In the genomic region with DNA sequence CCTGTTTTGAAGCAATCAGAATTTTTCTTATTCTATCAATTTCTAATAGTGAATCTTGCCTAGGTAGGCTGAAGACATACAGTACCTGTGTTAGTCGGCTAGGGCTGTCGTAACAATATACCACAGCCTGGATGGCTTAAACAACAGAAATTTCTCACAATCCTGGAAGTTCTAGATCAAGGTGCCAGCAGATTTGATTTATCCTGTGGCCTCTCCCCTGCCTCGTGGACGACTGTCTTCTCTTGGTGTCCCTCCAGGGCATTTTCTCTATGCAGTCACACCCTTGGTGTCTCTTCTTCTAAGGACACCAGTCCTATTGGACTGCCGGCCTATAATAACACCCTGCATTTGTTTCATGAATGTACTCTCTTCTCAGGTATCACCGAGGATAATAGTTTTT, we compare ENCODE assay signal across 28 cellular contexts. TPM values are rescaled to one million over a fixed set of nuclear protein-coding genes. Genes with fewer than 3 reads are reported as not detected.
DNase-seq lines count a peak whose midpoint lies in the region; ATAC-seq, FAIRE-seq and TF ChIP-seq lines count a peak whose summit lies in the region.
"Had no signal": no experiment of that assay in that cellular context is flagged by ENCODE, and none has a peak within 500 bp of the region (broad histone marks: within the 10 kb centered on the region; RNA-seq: fewer than 3 reads in every experiment).

No MANE protein-coding gene starts in this region.

- H3K36me3 Mint-ChIP-seq in T-cell = peaks cover 31% of the 10 kb centered on the region
- H3K36me3 Mint-ChIP-seq in naive thymus-derived CD4-positive, alpha-beta T cell = peaks cover 20 to 28% (median 26%) of the 10 kb centered on the region in 5 donors

- peaks cover 27% of the 10 kb centered on the region for H3K4me1 ChIP-seq in HepG2 (ENCODE audit: insufficient read depth, low read length)
- H3K4me1 ChIP-seq in right lobe of liver = peaks cover 0 to 4% (median 0%) of the 10 kb centered on the region in 4 donors
- peaks cover 8 to 28% of the 10 kb centered on the region in 2 donors for H3K4me1 ChIP-seq in naive thymus-derived CD4-positive, alpha-beta T cell (ENCODE audit: control insufficient read depth in 2 of 2, insufficient read depth in 2 of 2, low read length in 2 of 2)
- H3K4me1 ChIP-seq in upper lobe of left lung = peaks cover 10 to 29% (median 17%) of the 10 kb centered on the region in 4 donors

- WGBS in HepG2 (ENCODE audit: low lambda C conversion rate) = 53% methylated on average over 6 of the region's 6 CpGs
- 75% methylated on average over 5 of the region's 6 CpGs for WGBS in right lobe of liver (ENCODE audit: insufficient coverage, low coverage, low lambda C conversion rate, missing lambda C conversion rate)
- WGBS in upper lobe of left lung, 2 donors = 85 to 87% methylated on average over 6 of the region's 6 CpGs

- H3K9ac ChIP-seq in HepG2 (ENCODE audit: insufficient read depth, low read depth, low read length) = no peak overlapping the region
- H3K9ac ChIP-seq: BLaER1 had no signal

- BruUV-seq in HepG2 (replicated peaks; lab: Mats Ljungman, UMichigan) = no TSS peak

- H4K20me1 ChIP-seq in HepG2 (ENCODE audit: insufficient read depth, low read length) = no peaks in the 10 kb centered on the region
- H4K20me1 ChIP-seq: BLaER1 had no signal

- TF ChIP-seq CTCF in HepG2 (CRISPR knock-in tag; IDR thresholded peaks at IDR 0.05) (no peak), right lobe of liver (IDR thresholded peaks at IDR 0.05) (no peak), upper lobe of left lung (IDR thresholded peaks at IDR 0.05) (no peak)

- TF ChIP-seq POLR2A in HepG2 (IDR thresholded peaks at IDR 0.05; ENCODE audit: insufficient read depth in 1 of 2, low read depth in 2 of 2, low read length in 2 of 2) = no peak
- no peak for TF ChIP-seq POLR2A in right lobe of liver (IDR thresholded peaks at IDR 0.05)
- no peak for TF ChIP-seq POLR2A in upper lobe of left lung (IDR thresholded peaks at IDR 0.05)

- H2AFZ ChIP-seq in HepG2 (ENCODE audit: low read length) = peak overlapping the region; percentile 42

- intact Hi-C loops in HepG2 (cut with micrococcal nuclease; ENCODE audit: unreplicated experiment) (loop anchor here (10.0 kb wide), 1 partner anchor 944 kb away; no protein-coding TSS in a partner anchor), right lobe of liver (cut with DNase I) (no loop called here)
- intact Hi-C loops in naive thymus-derived CD4-positive, alpha-beta T cell (cut with micrococcal nuclease) = loop anchor here (5.0 to 10.0 kb wide), 4 partner anchors 42 to 1942 kb away; a partner anchor contains a TSS

- H3K4me3 Mint-ChIP-seq in T-cell = peak overlapping the region in 2 of 3 donors; percentile 11 to 29
- H3K4me3 Mint-ChIP-seq in naive thymus-derived CD4-positive, alpha-beta T cell = peak overlapping the region in 8 of 10 donors; percentile 0 to 62 (median 16)

- DNase-seq in HepG2 (ENCODE audit: low spot score) (no peak), right lobe of liver (no peak), T-cell (no peak), ureter (ENCODE audit: low spot score) (no peak), upper lobe of left lung (no peak)
- no peak for DNase-seq in naive thymus-derived CD4-positive, alpha-beta T cell
- DNase-seq: activated CD4-positive, alpha-beta memory T cell treated with anti-CD3 and anti-CD28 coated beads for 36 hours; activated CD8-positive, alpha-beta memory T cell treated with anti-CD3 and anti-CD28 coated beads, Interleukin-2, amount 50 U/mL, for 48 hours; activated effector memory CD4-positive, alpha-beta T cell treated with anti-CD3 and anti-CD28 coated beads, Interleukin-2, amount 50 U/mL, for 16 hours; adrenal gland; brain microvascular endothelial cell; islet precursor cell; left ventricle myocardium inferior; NCI-H1048; NCI-H1694; NCI-H2171 treated with DMSO at 0.1 percent for 48 hours; NCI-H524 treated with DMSO at 0.1 percent for 48 hours; NK-92 treated with Interleukin-12 subunit alpha and Interleukin-12 subunit beta, amount 100 ng/mL, for 24 hours; ovary; retina; SHP77; stimulated activated CD4-positive, alpha-beta T cell treated with anti-CD3 and anti-CD28 coated beads, Interleukin-2, amount 100 ng/mL, for 24 hours; transverse colon had no signal

- peaks cover 3 to 12% (median 10%) of the 10 kb centered on the region in 3 donors for H3K9me3 Mint-ChIP-seq in T-cell
- peaks cover 8 to 23% (median 14%) of the 10 kb centered on the region in 11 donors for H3K9me3 Mint-ChIP-seq in naive thymus-derived CD4-positive, alpha-beta T cell

- H3K4me1 Mint-ChIP-seq in T-cell = peaks cover 33 to 40% (median 34%) of the 10 kb centered on the region in 3 donors
- peaks cover 24 to 41% (median 35%) of the 10 kb centered on the region in 7 donors for H3K4me1 Mint-ChIP-seq in naive thymus-derived CD4-positive, alpha-beta T cell

- peak overlapping the region in 1 of 2 donors; percentile 23 for H3K27ac Mint-ChIP-seq in T-cell
- peak overlapping the region in 5 of 9 donors; percentile 1 to 64 (median 34) for H3K27ac Mint-ChIP-seq in naive thymus-derived CD4-positive, alpha-beta T cell

- H3K9me3 ChIP-seq in HepG2 (ENCODE audit: low read length) (peaks cover 15% of the 10 kb centered on the region), right lobe of liver (no peaks in the 10 kb centered on the region), upper lobe of left lung (peaks cover 0 to 15% (median 12%) of the 10 kb centered on the region in 4 donors)
- H3K9me3 ChIP-seq in naive thymus-derived CD4-positive, alpha-beta T cell (ENCODE audit: control insufficient read depth in 2 of 3, low read length in 3 of 3) = peaks cover 0 to 13% (median 0%) of the 10 kb centered on the region in 3 experiments
- H3K9me3 ChIP-seq: adrenal gland, ovary had no signal

- H3K27me3 Mint-ChIP-seq in T-cell = no peaks in the 10 kb centered on the region
- peaks cover 0 to 15% (median 0%) of the 10 kb centered on the region in 5 donors for H3K27me3 Mint-ChIP-seq in naive thymus-derived CD4-positive, alpha-beta T cell

- no peak for FAIRE-seq in HepG2 (lab: Jason Lieb, UNC)
- FAIRE-seq: GM12892, H54 had no signal

- H3K4me3 ChIP-seq in HepG2 (replicated peaks in 1 of 3; ENCODE audit: insufficient read depth in 1 of 3, low read depth in 2 of 3, low read length in 3 of 3) = no peak overlapping the region
- no peak overlapping the region for H3K4me3 ChIP-seq in right lobe of liver
- no peak overlapping the region for H3K4me3 ChIP-seq in naive thymus-derived CD4-positive, alpha-beta T cell (ENCODE audit: low read length)
- no peak overlapping the region for H3K4me3 ChIP-seq in upper lobe of left lung
- H3K4me3 ChIP-seq: ovary, transverse colon had no signal

- TF ChIP-seq EP300 in HepG2 (IDR thresholded peaks at IDR 0.05; ENCODE audit: low read depth in 2 of 2, low read length in 2 of 2) (no peak), HepG2 (CRISPR knock-in tag; IDR thresholded peaks at IDR 0.05; ENCODE audit: borderline replicate concordance) (no peak), upper lobe of left lung (IDR thresholded peaks at IDR 0.05) (no peak)

- ATAC-seq in HepG2 = no peak
- no peak for ATAC-seq in right lobe of liver
- no peak for ATAC-seq in T-cell (replicated peaks in 1 of 4)
- ATAC-seq in naive thymus-derived CD4-positive, alpha-beta T cell = no peak
- no peak for ATAC-seq in upper lobe of left lung (ENCODE audit: low FRiP score in 2 of 2)
- ATAC-seq in GM19328 (IDR thresholded peaks at IDR 0.05; ENCODE audit: unreplicated experiment) = no peak
- ATAC-seq: Panc1 had no signal

- POLR2A ChIA-PET in HepG2 (lab: Yijun Ruan, JAX) (no interaction called here), T-cell (lab: Charles Lee) (no interaction called here)
- POLR2A ChIA-PET in naive thymus-derived CD4-positive, alpha-beta T cell (lab: Charles Lee) = no interaction called here

- H3K27ac ChIP-seq in HepG2 (ENCODE audit: extremely low read length, insufficient read depth, low read length) (no peak overlapping the region), right lobe of liver (no peak overlapping the region), upper lobe of left lung (no peak overlapping the region)
- no peak overlapping the region for H3K27ac ChIP-seq in naive thymus-derived CD4-positive, alpha-beta T cell (ENCODE audit: low read depth, low read length)
- H3K27ac ChIP-seq: brain microvascular endothelial cell had no signal

- CTCF ChIA-PET in HepG2 (lab: Yijun Ruan, JAX; ENCODE audit: low intra/inter-chr PET ratio, low total read pairs) (no interaction called here), T-cell (lab: Charles Lee) (no interaction called here)
- CTCF ChIA-PET in naive thymus-derived CD4-positive, alpha-beta T cell (lab: Charles Lee) = no interaction called here

- in situ Hi-C loops in HepG2 (cut with HindIII; ENCODE audit: extremely low pct_ligation_motif_present, low pct_unique_long_range_greater_than_20kb) = no loop called here

- no peaks in the 10 kb centered on the region for H3K36me3 ChIP-seq in HepG2 (replicated peaks in 1 of 2; ENCODE audit: control insufficient read depth in 1 of 2, insufficient read depth in 2 of 2, low read length in 2 of 2)
- no peaks in the 10 kb centered on the region for H3K36me3 ChIP-seq in right lobe of liver
- peaks cover 0 to 5% (median 0%) of the 10 kb centered on the region in 3 experiments for H3K36me3 ChIP-seq in naive thymus-derived CD4-positive, alpha-beta T cell (ENCODE audit: control insufficient read depth in 2 of 3, insufficient read depth in 3 of 3, low read length in 3 of 3)
- H3K36me3 ChIP-seq in upper lobe of left lung = no peaks in the 10 kb centered on the region
- H3K36me3 ChIP-seq: adrenal gland, brain microvascular endothelial cell, left ventricle myocardium inferior, ovary, transverse colon had no signal

- peaks cover 10% of the 10 kb centered on the region for H3K79me2 ChIP-seq in HepG2 (ENCODE audit: insufficient read depth, low read length)

- no peak for TF ChIP-seq RAD21 in HepG2 (CRISPR knock-in tag; IDR thresholded peaks at IDR 0.05)

- H3K27me3 ChIP-seq in HepG2 (ENCODE audit: control insufficient read depth in 1 of 2, insufficient read depth in 2 of 2, low read length in 2 of 2) = peaks cover 0 to 7% of the 10 kb centered on the region in 2 experiments; a peak in 1 of 5 replicates
- H3K27me3 ChIP-seq in right lobe of liver = no peaks in the 10 kb centered on the region
- H3K27me3 ChIP-seq in naive thymus-derived CD4-positive, alpha-beta T cell (ENCODE audit: control insufficient read depth in 2 of 2, insufficient read depth in 2 of 2, low read length in 2 of 2) = no peaks in the 10 kb centered on the region
- H3K27me3 ChIP-seq in upper lobe of left lung = no peaks in the 10 kb centered on the region
- H3K27me3 ChIP-seq: adrenal gland, BLaER1, brain microvascular endothelial cell, ovary, transverse colon had no signal

- no peak overlapping the region for H3K4me2 ChIP-seq in HepG2 (ENCODE audit: low read depth, low read length)

RNA-seq across cellular contexts. Expression of a gene that starts 1.8 kb away (rescaled TPM):
- 35.1 and 49.7 TPM in 2 replicates for total RNA-seq in HepG2 (2016; rRNA removed; fragmentation: Illumina TruSeq; extraction: Trizol)
- total RNA-seq in HepG2 (2016; cell fraction: cytosol; rRNA removed; fragmentation: Illumina TruSeq; extraction: Trizol; ENCODE audit: low read depth) = 15.6 and 15.7 TPM in 2 replicates
- 35.5 and 50.0 TPM in 2 replicates for total RNA-seq in HepG2 (2016; cell fraction: insoluble cytoplasmic fraction; rRNA removed; fragmentation: Illumina TruSeq; extraction: Trizol)
- 17.5 and 18.7 TPM in 2 replicates for total RNA-seq in HepG2 (2016; cell fraction: membrane; rRNA removed; fragmentation: Illumina TruSeq; extraction: Trizol)
- 20.4 and 20.9 TPM in 2 replicates for total RNA-seq in HepG2 (2016; cell fraction: nucleus; rRNA removed; fragmentation: Illumina TruSeq; extraction: Trizol)
- 29.1 and 32.3 TPM in 2 replicates for polyA plus RNA-seq in HepG2 (2011; rRNA removed)
- 25.6 and 34.1 TPM in 2 replicates for polyA plus RNA-seq in HepG2 (2011; cell fraction: cytosol; rRNA removed)
- polyA plus RNA-seq in HepG2 (2011; cell fraction: nucleus; rRNA removed) = 8.2 and 11.1 TPM in 2 replicates
- 14.7 and 19.0 TPM in 2 replicates for polyA plus RNA-seq in HepG2 (2012)
- 13.0 and 14.4 TPM in 2 replicates for polyA plus RNA-seq in HepG2 (2016; cell fraction: cytosol; fragmentation: Illumina TruSeq; extraction: Trizol; ENCODE audit: low read depth)
- 77.0 and 78.1 TPM in 2 replicates for polyA plus RNA-seq in HepG2 (2016; cell fraction: insoluble cytoplasmic fraction; fragmentation: Illumina TruSeq; extraction: Trizol; ENCODE audit: low read depth)
- 16.3 and 17.1 TPM in 2 replicates for polyA plus RNA-seq in HepG2 (2016; cell fraction: membrane; fragmentation: Illumina TruSeq; extraction: Trizol; ENCODE audit: low read depth)
- 27.2 and 28.1 TPM in 2 replicates for polyA plus RNA-seq in HepG2 (2016; cell fraction: nucleus; fragmentation: Illumina TruSeq; extraction: Trizol; ENCODE audit: insufficient read depth, low read depth)
- 18.3 and 23.1 TPM in 2 replicates for polyA minus RNA-seq in HepG2 (2011; rRNA and poly(A)+ RNA removed; ENCODE audit: low replicate concordance)
- 18.7 and 20.7 TPM in 2 replicates for polyA minus RNA-seq in HepG2 (2011; cell fraction: cytosol; rRNA and poly(A)+ RNA removed)
- 10.7 and 20.3 TPM in 2 replicates for polyA minus RNA-seq in HepG2 (2011; cell fraction: nucleus; rRNA and poly(A)+ RNA removed)
- total RNA-seq in right lobe of liver = 10 to 100 TPM; 24.1 to 44.5 (median 28.4) TPM
- total RNA-seq in T-cell = 10 to 100 TPM; 49.5 to 60.4 (median 58.1) TPM
- total RNA-seq in naive thymus-derived CD4-positive, alpha-beta T cell = 10 to 100 TPM; 36.1 to 86.7 (median 48.7) TPM
- polyA plus RNA-seq in naive thymus-derived CD4-positive, alpha-beta T cell = 100 to 1,000 TPM; 102 to 108 TPM
- 78.7 TPM for total RNA-seq in ureter
- 10 to 100 TPM; 36.7 to 81.4 (median 48.0) TPM for total RNA-seq in upper lobe of left lung

Comparison
In these comparisons a context has a peak if more than half of its experiments do, and no peak if none do; other contexts are left out.
1. intact Hi-C loops: an anchor here in HepG2 (10.0 kb wide) and naive thymus-derived CD4-positive, alpha-beta T cell (5.0 to 10.0 kb wide); none called in right lobe of liver.